4 cellular contexts compared by ENCODE assay signal in the genomic region with DNA sequence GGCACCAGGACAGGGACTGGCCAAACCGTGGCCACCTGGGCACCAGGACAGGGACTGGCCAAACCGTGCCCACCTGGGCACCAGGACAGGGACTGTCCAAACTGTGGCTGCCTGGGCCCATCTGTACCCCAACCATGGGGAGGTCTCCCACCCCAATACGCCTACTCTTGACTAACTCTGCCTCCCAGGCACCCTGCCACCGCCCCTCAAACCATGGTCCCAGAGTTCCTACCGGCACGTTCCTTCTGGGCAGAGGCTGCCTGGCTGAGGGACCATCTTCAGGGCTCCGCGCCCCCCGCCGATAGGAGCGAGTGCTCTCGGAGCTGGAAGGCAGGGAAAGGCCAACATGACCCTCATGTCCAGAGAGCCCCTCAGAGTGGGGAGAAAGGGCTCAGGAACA.
"Had no signal": no experiment of that assay in that cellular context is flagged by ENCODE, and none has a peak within 500 bp of the region (broad histone marks: within the 10 kb centered on the region; RNA-seq: fewer than 3 reads in every experiment).

No MANE protein-coding gene starts in this region.

- DNase-seq: IMR-90, KBM-7 had no signal

- H3K27ac ChIP-seq: HL-60 had no signal

- H3K4me3 ChIP-seq: K562 had no signal
